ENCODE assay signal across 27 cellular contexts in the genomic region with DNA sequence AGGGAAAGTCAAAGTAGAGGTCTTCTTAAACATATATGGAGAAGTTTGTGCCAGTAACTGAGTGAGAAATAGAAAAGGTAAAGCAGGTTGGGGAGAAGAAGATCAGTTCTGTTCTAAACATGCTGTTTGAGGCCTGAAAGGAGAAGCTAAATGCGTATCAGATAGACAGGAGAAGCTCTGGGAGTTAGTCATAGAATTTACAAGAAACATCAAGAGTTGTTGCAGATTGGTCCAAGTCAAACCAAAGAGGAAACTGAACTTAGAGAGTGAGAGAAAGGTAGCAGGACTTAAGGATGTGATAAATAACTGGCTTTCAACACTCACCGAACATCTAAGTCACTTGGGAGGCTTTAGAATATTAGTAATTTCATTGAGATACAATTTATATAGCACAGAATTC.
"Had no signal": no experiment of that assay in that cellular context is flagged by ENCODE, and none has a peak within 500 bp of the region (broad histone marks: within the 10 kb centered on the region; RNA-seq: fewer than 3 reads in every experiment).

No MANE protein-coding gene starts in this region.

- H3K4me3 Mint-ChIP-seq: activated CD8-positive, alpha-beta T cell treated with anti-CD3 and anti-CD28 coated beads for 36 hours; activated naive CD4-positive, alpha-beta T cell treated with anti-CD3 and anti-CD28 coated beads, Interleukin-2, amount 50 U/mL, for 24 hours; activated T-helper 1 cell treated with anti-CD3 and anti-CD28 coated beads, Interleukin-12 subunit alpha, Interleukin-12 subunit beta, Interleukin-2, Interleukin-4 antibody, amounts not matched to agents 30 ng/mL and 10 ng/mL and 1 ng/mL, durations not matched to agents 14 hours and 24 hours and 36 hours had no signal

- ATAC-seq: activated CD8-positive, alpha-beta T cell treated with anti-CD3 and anti-CD28 coated beads for 36 hours; Panc1; Right ventricle myocardium inferior had no signal

- H3K27me3 ChIP-seq: MG63 had no signal

- H3K27ac Mint-ChIP-seq: activated CD8-positive, alpha-beta T cell treated with anti-CD3 and anti-CD28 coated beads for 36 hours; activated naive CD4-positive, alpha-beta T cell treated with anti-CD3 and anti-CD28 coated beads, Interleukin-2, amount 50 U/mL, for 24 hours; activated T-helper 1 cell treated with anti-CD3 and anti-CD28 coated beads, Interleukin-12 subunit alpha, Interleukin-12 subunit beta, Interleukin-2, Interleukin-4 antibody, amounts not matched to agents 30 ng/mL and 10 ng/mL and 1 ng/mL, durations not matched to agents 14 hours and 24 hours and 36 hours had no signal

- H3K36me3 ChIP-seq: MG63 had no signal

- H3K4me3 ChIP-seq: MG63, SK-N-MC had no signal

- DNase-seq: activated CD4-positive, alpha-beta T cell treated with anti-CD3 and anti-CD28 coated beads for 4 hours; activated CD4-positive, CD25-positive, alpha-beta regulatory T cell; activated CD8-positive, alpha-beta memory T cell treated with anti-CD3 and anti-CD28 coated beads, Interleukin-2, amount 50 U/mL, for 4 hours; activated CD8-positive, alpha-beta T cell treated with anti-CD3 and anti-CD28 coated beads for 36 hours; activated effector memory CD4-positive, alpha-beta T cell treated with Interleukin-2 at 50 U/mL for 16 hours; activated naive CD4-positive, alpha-beta T cell; activated T-cell treated with anti-CD3 and anti-CD28 coated beads, Interleukin-2, amount 50 U/mL, for 1 hour; central memory CD4-positive, alpha-beta T cell; MG63; NCI-H1092; NCI-H1417; NCI-H1694; NCI-H2029; NCI-H2107; NCI-H2171 treated with DMSO at 0.1 percent for 48 hours; NCI-H345; NCI-H510A; NCI-H526 treated with DMSO at 0.1 percent for 48 hours; NCI-H82; RPMI8226 had no signal

- H3K27ac ChIP-seq: KMS-11, SK-N-MC, VCaP had no signal
